21 cellular contexts compared by ENCODE assay signal in genomic region chr1:22282281-22282970, GRCh38.
DNase-seq lines count a peak whose midpoint lies in the region; ATAC-seq and TF ChIP-seq lines count a peak whose summit lies in the region.
"Had no signal": no experiment of that assay in that cellular context is flagged by ENCODE, and none has a peak within 500 bp of the region (broad histone marks: within the 10 kb centered on the region; RNA-seq: fewer than 3 reads in every experiment).

No MANE protein-coding gene starts in this region.

- intact Hi-C loops in body of pancreas (cut with DNase I) (no loop called here), upper lobe of right lung (cut with DNase I) (no loop called here)

- peak overlapping the region in 1 of 3 experiments; percentile 14 for H3K4me3 Mint-ChIP-seq in nephron
- H3K4me3 Mint-ChIP-seq in type B pancreatic cell: no peak overlapping the region
- H3K4me3 Mint-ChIP-seq: CD14-positive monocyte, HFFc6 had no signal

- H3K27me3 ChIP-seq in body of pancreas: no peaks in the 10 kb centered on the region
- no peaks in the 10 kb centered on the region for H3K27me3 ChIP-seq in upper lobe of right lung

- H3K27ac ChIP-seq in body of pancreas: no peak overlapping the region
- no peak overlapping the region for H3K27ac ChIP-seq in upper lobe of right lung
- H3K27ac ChIP-seq: KMS-11 had no signal

- H3K4me1 Mint-ChIP-seq in nephron (peaks cover 24% of the 10 kb centered on the region), type B pancreatic cell (ENCODE audit: unreplicated experiment) (peaks cover 8% of the 10 kb centered on the region)
- H3K4me1 Mint-ChIP-seq: CD14-positive monocyte had no signal

- H3K4me1 ChIP-seq in body of pancreas: no peaks in the 10 kb centered on the region
- no peaks in the 10 kb centered on the region for H3K4me1 ChIP-seq in upper lobe of right lung

- H3K27ac Mint-ChIP-seq in nephron (peak overlapping the region in 2 of 3 experiments; percentile 27 to 81), type B pancreatic cell (no peak overlapping the region)
- H3K27ac Mint-ChIP-seq: CD14-positive monocyte, HFFc6 had no signal

- H3K9me3 ChIP-seq in body of pancreas: no peaks in the 10 kb centered on the region
- no peaks in the 10 kb centered on the region for H3K9me3 ChIP-seq in upper lobe of right lung

- peaks cover 4% of the 10 kb centered on the region for H3K36me3 Mint-ChIP-seq in nephron (ENCODE audit: low read depth)
- H3K36me3 Mint-ChIP-seq in type B pancreatic cell: peaks cover 4% of the 10 kb centered on the region
- H3K36me3 Mint-ChIP-seq: CD14-positive monocyte had no signal

- H3K4me3 ChIP-seq in body of pancreas (no peak overlapping the region), upper lobe of right lung (no peak overlapping the region)

- DNase-seq in activated CD8-positive, alpha-beta memory T cell treated with anti-CD3 and anti-CD28 coated beads, Interleukin-2, amount 50 U/mL, for 48 hours: peak; percentile 15
- no peak for DNase-seq in activated CD8-positive, alpha-beta memory T cell treated with anti-CD3 and anti-CD28 coated beads for 24 hours
- DNase-seq in ecto neural progenitor cell (ENCODE audit: low spot score) (peak; percentile 40), type B pancreatic cell (ENCODE audit: extremely low spot score, unreplicated experiment) (peak; percentile 58), body of pancreas (no peak), upper lobe of right lung (no peak)
- DNase-seq in activated CD4-positive, alpha-beta T cell treated with anti-CD3 and anti-CD28 coated beads, Interleukin-2, amount 50 U/mL, for 1 hour: no peak
- DNase-seq: 8988T, DMS 273 treated with DMSO at 0.1 percent for 48 hours, GDM1, H7, HFFc6, MV-4-11, NCI-H1694 treated with DMSO at 0.1 percent for 48 hours, NCI-H2107, NCI-H524, PC-3, RPMI8226 had no signal

- no peak for ATAC-seq in body of pancreas
- no peak for ATAC-seq in upper lobe of right lung
- ATAC-seq: PC-3 had no signal

- H3K36me3 ChIP-seq in body of pancreas (replicated peaks in 1 of 2; ENCODE audit: insufficient read depth in 1 of 2, low read depth in 2 of 2) (no peaks in the 10 kb centered on the region), upper lobe of right lung (no peaks in the 10 kb centered on the region)

- H3K9me3 Mint-ChIP-seq in nephron (peaks cover 3% of the 10 kb centered on the region), type B pancreatic cell (peaks cover 5% of the 10 kb centered on the region)
- H3K9me3 Mint-ChIP-seq: HFFc6 had no signal

- TF ChIP-seq POLR2A in body of pancreas (IDR thresholded peaks at IDR 0.05): no peak

- H3K27me3 Mint-ChIP-seq in nephron (ENCODE audit: low read depth) (peaks cover 40% of the 10 kb centered on the region), type B pancreatic cell (peaks cover 3% of the 10 kb centered on the region)

- TF ChIP-seq CTCF in nephron (IDR thresholded peaks at IDR 0.05; ENCODE audit: unreplicated experiment in 3 of 3): no peak
- no peak for TF ChIP-seq CTCF in type B pancreatic cell (conservative IDR thresholded peaks at IDR 0.05)
- no peak for TF ChIP-seq CTCF in body of pancreas (IDR thresholded peaks at IDR 0.05)
- TF ChIP-seq CTCF in upper lobe of right lung (IDR thresholded peaks at IDR 0.05): no peak

- WGBS in body of pancreas, 2 donors: 65 to 81% methylated on average over 8 to 14 of the region's 14 CpGs

Comparison
In these comparisons a context has a peak if more than half of its experiments do, and no peak if none do; other contexts are left out.
1. DNase-seq: peak in activated CD8-positive, alpha-beta memory T cell treated with anti-CD3 and anti-CD28 coated beads, Interleukin-2, amount 50 U/mL, for 48 hours (single experiment), ecto neural progenitor cell (single experiment) and type B pancreatic cell (single experiment); none in activated CD8-positive, alpha-beta memory T cell treated with anti-CD3 and anti-CD28 coated beads for 24 hours (single experiment), activated CD4-positive, alpha-beta T cell treated with anti-CD3 and anti-CD28 coated beads, Interleukin-2, amount 50 U/mL, for 1 hour (single experiment), body of pancreas (0 of 4) and upper lobe of right lung (single experiment).